ENCODE assay signal across 9 cellular contexts in the genomic region with DNA sequence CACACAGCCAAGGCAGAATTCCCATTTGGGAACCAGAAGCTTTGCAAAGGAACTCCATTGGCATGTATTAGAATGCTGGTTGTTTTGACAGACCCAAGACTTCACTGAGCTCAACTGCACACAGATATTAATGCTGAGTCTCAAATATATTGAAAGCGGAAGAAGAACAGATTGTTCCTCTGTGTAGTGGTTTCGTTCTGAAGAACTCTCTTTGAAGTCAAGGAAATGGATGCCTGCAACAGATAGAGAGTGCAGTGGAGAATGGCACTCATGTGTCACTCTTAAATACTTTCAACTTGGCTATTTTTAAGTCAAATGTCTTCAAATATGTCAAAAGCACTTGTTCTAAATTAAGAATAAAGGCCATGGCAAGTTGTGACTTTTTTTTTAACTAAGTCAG.
DNase-seq lines count a peak whose midpoint lies in the region; ATAC-seq and TF ChIP-seq lines count a peak whose summit lies in the region.
"Had no signal": no experiment of that assay in that cellular context is flagged by ENCODE, and none has a peak within 500 bp of the region (broad histone marks: within the 10 kb centered on the region; RNA-seq: fewer than 3 reads in every experiment).

No MANE protein-coding gene starts in this region.

- H3K4me3 ChIP-seq in heart left ventricle: no peak overlapping the region
- H3K4me3 ChIP-seq: thoracic aorta had no signal

- TF ChIP-seq POLR2A in heart left ventricle (IDR thresholded peaks at IDR 0.05): no peak

- H3K9me3 ChIP-seq in heart left ventricle: peaks cover 0 to 18% (median 4%) of the 10 kb centered on the region in 12 donors

- no peak for TF ChIP-seq CTCF in heart left ventricle (IDR thresholded peaks at IDR 0.05)

- WGBS in heart left ventricle, 4 donors: 63 to 73% (median 66%) methylated on average over 2 of the region's 2 CpGs

- no peaks in the 10 kb centered on the region for H3K27me3 ChIP-seq in heart left ventricle

- DNase-seq in heart left ventricle: no peak
- no peak for DNase-seq in NCI-H187 treated with DMSO at 0.1 percent for 48 hours (lab: John Stamatoyannopoulos, UW)
- DNase-seq in NCI-H2171 (lab: John Stamatoyannopoulos, UW): no peak
- no peak for DNase-seq in AML-193 (lab: John Stamatoyannopoulos, UW)
- DNase-seq in DMS53 treated with DMSO at 0.1 percent for 48 hours (lab: John Stamatoyannopoulos, UW; ENCODE audit: unreplicated experiment): no peak

- peaks cover 0 to 7% (median 0%) of the 10 kb centered on the region in 12 donors for H3K4me1 ChIP-seq in heart left ventricle

- no peak overlapping the region for H3K27ac ChIP-seq in heart left ventricle
- H3K27ac ChIP-seq: thoracic aorta had no signal

- no peaks in the 10 kb centered on the region for H3K36me3 ChIP-seq in heart left ventricle
- H3K36me3 ChIP-seq: thoracic aorta had no signal

- ATAC-seq in GM18517 (IDR thresholded peaks at IDR 0.05; ENCODE audit: unreplicated experiment): peak; percentile 100
- ATAC-seq in GM21526 (IDR thresholded peaks at IDR 0.05; ENCODE audit: low FRiP score, unreplicated experiment): peak; percentile 99
- ATAC-seq in HG03469 (IDR thresholded peaks at IDR 0.05; ENCODE audit: unreplicated experiment): peak; percentile 100
- ATAC-seq in heart left ventricle: peak in 3 of 4 donors; percentile 18 to 38 (median 31)

- intact Hi-C loops in heart left ventricle (cut with DNase I): loop anchor here in 1 of 10 donors (10.0 kb wide), 1 partner anchor 50 kb away; no protein-coding TSS in a partner anchor

Comparison
In these comparisons a context has a peak if more than half of its experiments do, and no peak if none do; other contexts are left out.
1. ATAC-seq: peak in every context shown above with its lines; median percentile 100 in GM18517; 100 in HG03469; 99 in GM21526; 31 in heart left ventricle.